Comparison of ENCODE assay signal across 8 cellular contexts in the genomic region with DNA sequence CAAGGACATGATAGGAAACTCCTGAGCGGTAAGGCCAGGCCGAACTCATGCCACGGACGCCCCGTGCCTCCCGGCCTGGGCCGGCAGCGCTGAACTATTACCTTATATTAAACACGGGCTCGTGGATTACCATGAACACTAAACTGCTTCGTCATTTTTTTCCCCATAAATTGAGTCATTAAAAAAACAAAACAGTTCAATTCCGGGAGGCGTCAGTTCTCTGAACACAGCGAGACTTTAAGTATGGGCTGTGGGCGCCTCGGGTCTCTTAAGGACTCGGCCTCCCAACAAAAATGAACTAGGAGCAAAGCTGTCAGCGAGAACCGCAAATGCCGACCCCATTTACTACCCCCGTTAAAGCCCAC. TPM values are rescaled to one million over a fixed set of nuclear protein-coding genes. Genes with fewer than 3 reads are reported as not detected.
A peak's percentile ranks its signal among the peaks of the same experiment; 100 is the strongest.
DNase-seq lines count a peak whose midpoint lies in the region; ATAC-seq and TF ChIP-seq lines count a peak whose summit lies in the region.

No MANE protein-coding gene starts in this region.

- H3K27me3 ChIP-seq in H7 (ENCODE audit: control insufficient read depth, insufficient read depth, low read length), result no peaks in the 10 kb centered on the region
- no peaks in the 10 kb centered on the region for H3K27me3 ChIP-seq in esophagus muscularis mucosa
- H3K27me3 ChIP-seq in upper lobe of right lung, result no peaks in the 10 kb centered on the region

- H3K36me3 Mint-ChIP-seq in WTC11, result peaks cover 4% of the 10 kb centered on the region
- peaks cover 8% of the 10 kb centered on the region for H3K36me3 Mint-ChIP-seq in natural killer cell treated with Interleukin-12 subunit alpha and Interleukin-12 subunit beta and Interleukin-15 and Interleukin-18, amount 100 ng/mL, for 72 hours

- TF ChIP-seq CTCF in WTC11 (IDR thresholded peaks at IDR 0.05) (no peak), esophagus muscularis mucosa (IDR thresholded peaks at IDR 0.05) (no peak), upper lobe of right lung (IDR thresholded peaks at IDR 0.05) (no peak)

- H3K4me3 ChIP-seq in H7 (ENCODE audit: insufficient read depth, low read depth, low read length) (peak overlapping the region; percentile 84), esophagus muscularis mucosa (peak overlapping the region; percentile 73 to 95 (median 74)), upper lobe of right lung (peak overlapping the region; percentile 86)

- no peaks in the 10 kb centered on the region for H3K27me3 Mint-ChIP-seq in WTC11 (ENCODE audit: low read depth)
- H3K27me3 Mint-ChIP-seq in natural killer cell treated with Interleukin-12 subunit alpha and Interleukin-12 subunit beta and Interleukin-15 and Interleukin-18, amount 100 ng/mL, for 72 hours, result no peaks in the 10 kb centered on the region

- POLR2A ChIA-PET in WTC11 (lab: Charles Lee), result interaction anchor here (0.6 to 1.8 kb wide), 3 partner anchors 9 to 613 kb away, joined by 3 to 8 read pairs (median 3); a partner anchor contains a TSS

- no peaks in the 10 kb centered on the region for H3K9me3 ChIP-seq in esophagus muscularis mucosa
- no peaks in the 10 kb centered on the region for H3K9me3 ChIP-seq in upper lobe of right lung

- no peak for TF ChIP-seq POLR2A in esophagus muscularis mucosa (IDR thresholded peaks at IDR 0.05; ENCODE audit: low read depth)

- intact Hi-C loops in esophagus muscularis mucosa (cut with DNase I) (no loop called here), upper lobe of right lung (cut with DNase I) (no loop called here)

- H3K27ac Mint-ChIP-seq in WTC11, result peak overlapping the region; percentile 57; the same call in 1 of the 2 replicates
- peak overlapping the region; percentile 64 to 82 for H3K27ac Mint-ChIP-seq in natural killer cell treated with Interleukin-12 subunit alpha and Interleukin-12 subunit beta and Interleukin-15 and Interleukin-18, amount 100 ng/mL, for 72 hours

- under 1% methylated on average over 21 of the region's 21 CpGs for WGBS in esophagus muscularis mucosa

- no peak for TF ChIP-seq EP300 in esophagus muscularis mucosa (IDR thresholded peaks at IDR 0.05)

- DNase-seq in AG08396 (ENCODE audit: low spot score), result peak; percentile 52
- DNase-seq in H7, result no peak
- no peak for DNase-seq in WTC11 (ENCODE audit: low spot score)
- DNase-seq in esophagus muscularis mucosa (ENCODE audit: extremely low spot score), result no peak
- no peak for DNase-seq in natural killer cell treated with Interleukin-12 subunit alpha and Interleukin-12 subunit beta and Interleukin-15 and Interleukin-18, amount 100 ng/mL, for 72 hours (ENCODE audit: low spot score)
- peak; percentile 69 for DNase-seq in upper lobe of right lung

- H3K4me3 Mint-ChIP-seq in WTC11, result peak overlapping the region; percentile 83
- peak overlapping the region; percentile 77 for H3K4me3 Mint-ChIP-seq in natural killer cell treated with Interleukin-12 subunit alpha and Interleukin-12 subunit beta and Interleukin-15 and Interleukin-18, amount 100 ng/mL, for 72 hours

- H3K27ac ChIP-seq in esophagus muscularis mucosa (replicated peaks in 1 of 4) (peak overlapping the region; percentile 84 to 94 (median 84)), upper lobe of right lung (peak overlapping the region; percentile 85)

- H3K36me3 ChIP-seq in H7 (replicated peaks; ENCODE audit: control insufficient read depth, insufficient read depth, low read length) (peaks cover 3% of the 10 kb centered on the region; the same call in 1 of the 2 replicates), esophagus muscularis mucosa (peaks cover 27 to 30% (median 29%) of the 10 kb centered on the region in 4 donors), upper lobe of right lung (peaks cover 29% of the 10 kb centered on the region)

- peaks cover 19% of the 10 kb centered on the region for H3K4me1 Mint-ChIP-seq in WTC11
- H3K4me1 Mint-ChIP-seq in natural killer cell treated with Interleukin-12 subunit alpha and Interleukin-12 subunit beta and Interleukin-15 and Interleukin-18, amount 100 ng/mL, for 72 hours (ENCODE audit: low read depth in 2 of 2), result peaks cover 11 to 19% of the 10 kb centered on the region in 2 donors

- H3K4me1 ChIP-seq in esophagus muscularis mucosa (peaks cover 9 to 29% (median 25%) of the 10 kb centered on the region in 4 donors), upper lobe of right lung (peaks cover 11% of the 10 kb centered on the region)

- H3K9me3 Mint-ChIP-seq in WTC11, result no peaks in the 10 kb centered on the region
- H3K9me3 Mint-ChIP-seq in natural killer cell treated with Interleukin-12 subunit alpha and Interleukin-12 subunit beta and Interleukin-15 and Interleukin-18, amount 100 ng/mL, for 72 hours, result no peaks in the 10 kb centered on the region

- no peak for ATAC-seq in WTC11
- ATAC-seq in natural killer cell treated with Interleukin-12 subunit alpha and Interleukin-12 subunit beta and Interleukin-15 and Interleukin-18, amount 100 ng/mL, for 72 hours, result peak in 1 of 2 donors; percentile 0
- no peak for ATAC-seq in upper lobe of right lung
- ATAC-seq in HG03571 (IDR thresholded peaks at IDR 0.05; ENCODE audit: unreplicated experiment), result no peak
- ATAC-seq in GM21360 (IDR thresholded peaks at IDR 0.05; ENCODE audit: unreplicated experiment), result no peak

- CTCF ChIA-PET in WTC11 (lab: Charles Lee), result interaction anchor here (1.1 to 2.3 kb wide), 4 partner anchors 21 to 244 kb away, joined by 3 to 25 read pairs (median 6); no protein-coding TSS in a partner anchor

TF ChIP-seq in WTC11, 78 proteins besides CTCF, POLR2A, EP300 and RAD21:
- TF ChIP-seq ZNF396 (CRISPR knock-in tag; IDR thresholded peaks at IDR 0.05; ENCODE audit: borderline replicate concordance), result no peak
- no peak for TF ChIP-seq TP53 (CRISPR knock-in tag; IDR thresholded peaks at IDR 0.05)
- no peak for TF ChIP-seq HMGA2 (CRISPR knock-in tag; IDR thresholded peaks at IDR 0.05)
- TF ChIP-seq, protein P1, sequence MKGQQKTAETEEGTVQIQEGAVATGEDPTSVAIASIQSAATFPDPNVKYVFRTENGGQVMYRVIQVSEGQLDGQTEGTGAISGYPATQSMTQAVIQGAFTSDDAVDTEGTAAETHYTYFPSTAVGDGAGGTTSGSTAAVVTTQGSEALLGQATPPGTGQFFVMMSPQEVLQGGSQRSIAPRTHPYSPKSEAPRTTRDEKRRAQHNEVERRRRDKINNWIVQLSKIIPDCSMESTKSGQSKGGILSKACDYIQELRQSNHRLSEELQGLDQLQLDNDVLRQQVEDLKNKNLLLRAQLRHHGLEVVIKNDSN (CRISPR knock-in tag; IDR thresholded peaks at IDR 0.05), result no peak
- TF ChIP-seq ETV6 (CRISPR knock-in tag; IDR thresholded peaks at IDR 0.05), result no peak
- TF ChIP-seq NFE2L1 (CRISPR knock-in tag; IDR thresholded peaks at IDR 0.05), result no peak
- TF ChIP-seq ESRRA (CRISPR knock-in tag; IDR thresholded peaks at IDR 0.05; ENCODE audit: borderline replicate concordance), result no peak
- TF ChIP-seq IRF2 (CRISPR knock-in tag; IDR thresholded peaks at IDR 0.05; ENCODE audit: borderline replicate concordance, low read depth), result no peak
- TF ChIP-seq CREB1 (CRISPR knock-in tag; IDR thresholded peaks at IDR 0.05), result no peak
- TF ChIP-seq SMAD4 (CRISPR knock-in tag; IDR thresholded peaks at IDR 0.05), result no peak
- TF ChIP-seq TEAD1 (CRISPR knock-in tag; IDR thresholded peaks at IDR 0.05), result no peak
- TF ChIP-seq ZNF219 (CRISPR knock-in tag; IDR thresholded peaks at IDR 0.05; ENCODE audit: borderline replicate concordance), result no peak
- TF ChIP-seq MXD4 (CRISPR knock-in tag; IDR thresholded peaks at IDR 0.05; ENCODE audit: borderline replicate concordance), result no peak
- TF ChIP-seq ATF1 (CRISPR knock-in tag; IDR thresholded peaks at IDR 0.05), result no peak
- no peak for TF ChIP-seq NFYB (CRISPR knock-in tag; conservative IDR thresholded peaks at IDR 0.05; ENCODE audit: low read depth)
- TF ChIP-seq, protein P2, sequence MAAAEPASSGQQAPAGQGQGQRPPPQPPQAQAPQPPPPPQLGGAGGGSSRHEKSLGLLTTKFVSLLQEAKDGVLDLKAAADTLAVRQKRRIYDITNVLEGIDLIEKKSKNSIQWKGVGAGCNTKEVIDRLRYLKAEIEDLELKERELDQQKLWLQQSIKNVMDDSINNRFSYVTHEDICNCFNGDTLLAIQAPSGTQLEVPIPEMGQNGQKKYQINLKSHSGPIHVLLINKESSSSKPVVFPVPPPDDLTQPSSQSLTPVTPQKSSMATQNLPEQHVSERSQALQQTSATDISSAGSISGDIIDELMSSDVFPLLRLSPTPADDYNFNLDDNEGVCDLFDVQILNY (CRISPR knock-in tag; IDR thresholded peaks at IDR 0.05), result no peak

RNA-seq across cellular contexts. Expression of a gene that starts 0.5 kb away (rescaled TPM):
- 34.6 and 38.2 TPM in 2 replicates for total RNA-seq in H7 (2014; rRNA removed; shearing (Covaris generic))
- 37.2 to 40.7 TPM (median 37.5 TPM) in 3 replicates for total RNA-seq in WTC11 (2021)
- total RNA-seq in esophagus muscularis mucosa, result 100 to 1,000 TPM in 1 of 4 donors, 10 to 100 TPM in 3; 75.5 to 103 (median 84.9) TPM
- total RNA-seq in natural killer cell treated with Interleukin-12 subunit alpha and Interleukin-12 subunit beta and Interleukin-15 and Interleukin-18, amount 100 ng/mL, for 72 hours, result 10 to 100 TPM; 70.4 to 99.9 TPM
- 65.0 TPM for total RNA-seq in upper lobe of right lung

Comparison
In these comparisons a context has a peak if more than half of its experiments do, and no peak if none do; other contexts are left out.
1. DNase-seq: peak in AG08396 (single experiment) and upper lobe of right lung (single experiment); none in H7 (single experiment), WTC11 (single experiment), esophagus muscularis mucosa (single experiment) and natural killer cell treated with Interleukin-12 subunit alpha and Interleukin-12 subunit beta and Interleukin-15 and Interleukin-18, amount 100 ng/mL, for 72 hours (single experiment).
2. Peak in every context shown above with its lines, with median percentiles within 50 percentile points of each other: H3K4me3 ChIP-seq.